17 cellular contexts compared by ENCODE assay signal in genomic region chr3:21826416-21826815, GRCh38.
"Had no signal": no experiment of that assay in that cellular context is flagged by ENCODE, and none has a peak within 500 bp of the region (broad histone marks: within the 10 kb centered on the region; RNA-seq: fewer than 3 reads in every experiment).

No MANE protein-coding gene starts in this region.

- H3K36me3 Mint-ChIP-seq: activated naive CD8-positive, alpha-beta T cell treated with anti-CD3 and anti-CD28 coated beads, Interleukin-2, amount 10 ng/mL, durations not matched to agents 7 days and 5 days; natural killer cell; stimulated activated memory B cell treated with anti-CD40 and anti-IgM and Interleukin-4, amounts not matched to agents 10 μg/mL and 1 μg/mL and 100 μg/mL, for 72 hours had no signal

- H3K27me3 Mint-ChIP-seq: activated naive CD8-positive, alpha-beta T cell treated with anti-CD3 and anti-CD28 coated beads, Interleukin-2, amount 10 ng/mL, durations not matched to agents 7 days and 5 days; stimulated activated memory B cell treated with anti-CD40 and anti-IgM and Interleukin-4, amounts not matched to agents 10 μg/mL and 1 μg/mL and 100 μg/mL, for 72 hours had no signal

- H3K4me3 ChIP-seq: cardiac muscle cell, colonic mucosa, lower lobe of right lung, right atrium auricular region, smooth muscle cell had no signal

- H3K9me3 ChIP-seq: colonic mucosa, lower lobe of right lung, right atrium auricular region had no signal

- DNase-seq: activated CD8-positive, alpha-beta memory T cell treated with anti-CD3 and anti-CD28 coated beads, Interleukin-2, amount 50 U/mL, for 48 hours; activated CD8-positive, alpha-beta T cell treated with anti-CD3 and anti-CD28 coated beads, Interleukin-2, amount 10 ng/mL, durations not matched to agents 7 days and 5 days; activated naive CD8-positive, alpha-beta T cell treated with anti-CD3 and anti-CD28 coated beads, Interleukin-2, amount 10 ng/mL, durations not matched to agents 7 days and 5 days; anterior cingulate cortex; colonic mucosa; effector CD8-positive, alpha-beta T cell; hippocampal formation; lower lobe of right lung; natural killer cell; nucleus accumbens; substantia nigra; trophoblast cell had no signal

- H3K4me3 Mint-ChIP-seq: activated CD8-positive, alpha-beta T cell treated with anti-CD3 and anti-CD28 coated beads, Interleukin-2, amount 10 ng/mL, durations not matched to agents 7 days and 5 days; activated naive CD8-positive, alpha-beta T cell treated with anti-CD3 and anti-CD28 coated beads, Interleukin-2, amount 10 ng/mL, durations not matched to agents 7 days and 5 days; natural killer cell; stimulated activated memory B cell treated with anti-CD40 and anti-IgM and Interleukin-4, amounts not matched to agents 10 μg/mL and 1 μg/mL and 100 μg/mL, for 72 hours had no signal

- H3K36me3 ChIP-seq: cardiac muscle cell, colonic mucosa, lower lobe of right lung, right atrium auricular region had no signal

- H3K4me1 Mint-ChIP-seq: natural killer cell; stimulated activated memory B cell treated with anti-CD40 and anti-IgM and Interleukin-4, amounts not matched to agents 10 μg/mL and 1 μg/mL and 100 μg/mL, for 72 hours had no signal

- H3K27me3 ChIP-seq: cardiac muscle cell, colonic mucosa, right atrium auricular region had no signal

- H3K27ac Mint-ChIP-seq: activated CD8-positive, alpha-beta T cell treated with anti-CD3 and anti-CD28 coated beads, Interleukin-2, amount 10 ng/mL, durations not matched to agents 7 days and 5 days; activated naive CD8-positive, alpha-beta T cell treated with anti-CD3 and anti-CD28 coated beads, Interleukin-2, amount 10 ng/mL, durations not matched to agents 7 days and 5 days; natural killer cell; stimulated activated memory B cell treated with anti-CD40 and anti-IgM and Interleukin-4, amounts not matched to agents 10 μg/mL and 1 μg/mL and 100 μg/mL, for 72 hours had no signal

- H3K4me1 ChIP-seq: colonic mucosa, lower lobe of right lung, right atrium auricular region had no signal

- H3K4me2 ChIP-seq: smooth muscle cell had no signal

- ATAC-seq: activated CD8-positive, alpha-beta T cell treated with anti-CD3 and anti-CD28 coated beads, Interleukin-2, amount 10 ng/mL, durations not matched to agents 7 days and 5 days; lower lobe of right lung; natural killer cell; stimulated activated memory B cell treated with anti-CD40 and anti-IgM and Interleukin-4, amounts not matched to agents 10 μg/mL and 1 μg/mL and 100 μg/mL, for 72 hours had no signal

- H3K27ac ChIP-seq: cardiac muscle cell, colonic mucosa, epithelial cell of prostate, lower lobe of right lung, right atrium auricular region had no signal
